8 cellular contexts compared by ENCODE assay signal in genomic region chr9:130712564-130713285, GRCh38. TPM values are rescaled to one million over a fixed set of nuclear protein-coding genes. Genes with fewer than 3 reads are reported as not detected.
A peak's percentile ranks its signal among the peaks of the same experiment; 100 is the strongest.
DNase-seq lines count a peak whose midpoint lies in the region; ATAC-seq and TF ChIP-seq lines count a peak whose summit lies in the region.

No MANE protein-coding gene starts in this region.

- TF ChIP-seq CTCF in LNCaP clone FGC (IDR thresholded peaks at IDR 0.05; ENCODE audit: control insufficient read depth, extremely low read depth, insufficient read depth) (no peak), fibroblast of pulmonary artery (IDR thresholded peaks at IDR 0.05; ENCODE audit: low read length, missing control alignments) (no peak)

- ATAC-seq in natural killer cell treated with Interleukin-12 subunit alpha and Interleukin-12 subunit beta and Interleukin-15 and Interleukin-18, amount 100 ng/mL, for 72 hours: peak; percentile 99

- no peaks in the 10 kb centered on the region for H3K27me3 Mint-ChIP-seq in natural killer cell treated with Interleukin-12 subunit alpha and Interleukin-12 subunit beta and Interleukin-15 and Interleukin-18, amount 100 ng/mL, for 72 hours

- H3K4me3 ChIP-seq in LNCaP clone FGC (ENCODE audit: low read depth, low read length) (peak overlapping the region; percentile 94), fibroblast of pulmonary artery (replicated peaks; ENCODE audit: low read depth, low read length) (peak overlapping the region; percentile 85)

- H3K4me1 Mint-ChIP-seq in natural killer cell treated with Interleukin-12 subunit alpha and Interleukin-12 subunit beta and Interleukin-15 and Interleukin-18, amount 100 ng/mL, for 72 hours (ENCODE audit: low read depth in 2 of 2): peaks cover 25 to 27% of the 10 kb centered on the region in 2 donors

- no peaks in the 10 kb centered on the region for H3K36me3 Mint-ChIP-seq in natural killer cell treated with Interleukin-12 subunit alpha and Interleukin-12 subunit beta and Interleukin-15 and Interleukin-18, amount 100 ng/mL, for 72 hours

- H3K4me3 Mint-ChIP-seq in natural killer cell treated with Interleukin-12 subunit alpha and Interleukin-12 subunit beta and Interleukin-15 and Interleukin-18, amount 100 ng/mL, for 72 hours: peak overlapping the region; percentile 96

- peak overlapping the region; percentile 81 to 90 for H3K27ac Mint-ChIP-seq in natural killer cell treated with Interleukin-12 subunit alpha and Interleukin-12 subunit beta and Interleukin-15 and Interleukin-18, amount 100 ng/mL, for 72 hours

- no peaks in the 10 kb centered on the region for H3K9me3 Mint-ChIP-seq in natural killer cell treated with Interleukin-12 subunit alpha and Interleukin-12 subunit beta and Interleukin-15 and Interleukin-18, amount 100 ng/mL, for 72 hours

- DNase-seq in EL (peak; percentile 99), H4 (ENCODE audit: low spot score) (peak; percentile 98), LNCaP clone FGC (ENCODE audit: low read depth) (peak; percentile 96), RPMI8226 (peak; percentile 99), fibroblast of pulmonary artery (ENCODE audit: low read depth) (peak; percentile 99)
- DNase-seq in activated T-helper 9 cell treated with anti-CD3 and anti-CD28 coated beads, Interleukin-2, amount 50 U/mL, for 16 hours (ENCODE audit: low read depth): peak; percentile 92
- peak; percentile 97 for DNase-seq in natural killer cell treated with Interleukin-12 subunit alpha and Interleukin-12 subunit beta and Interleukin-15 and Interleukin-18, amount 100 ng/mL, for 72 hours (ENCODE audit: low spot score)
- DNase-seq in stimulated activated naive CD4-positive, alpha-beta T cell treated with Interleukin-2 at 50 U/mL for 16 hours (lab: John Stamatoyannopoulos, UW): peak; percentile 97

RNA-seq across cellular contexts. Expression of gene EXOSC2, which starts 19.1 kb away (rescaled TPM):
- 51.5 and 63.6 TPM in 2 replicates for total RNA-seq in H4 (2014; rRNA removed; shearing (Covaris generic))
- total RNA-seq in natural killer cell treated with Interleukin-12 subunit alpha and Interleukin-12 subunit beta and Interleukin-15 and Interleukin-18, amount 100 ng/mL, for 72 hours: 100 to 1,000 TPM in 1 of 2 donors, 10 to 100 TPM in 1; 58.8 to 103 TPM

RNA-seq across cellular contexts. Expression of gene PRDM12, which starts 48.3 kb away (rescaled TPM):
- not detected in 2 replicates for total RNA-seq in H4 (2014; rRNA removed; shearing (Covaris generic))
- under 1 TPM in 1 of 2 donors, not detected in 1; 0.39 TPM for total RNA-seq in natural killer cell treated with Interleukin-12 subunit alpha and Interleukin-12 subunit beta and Interleukin-15 and Interleukin-18, amount 100 ng/mL, for 72 hours

Comparison
In these comparisons a context has a peak if more than half of its experiments do, and no peak if none do; other contexts are left out.
1. Peak in every context shown above with its lines: DNase-seq, ATAC-seq and H3K4me3 ChIP-seq.